In the genomic region with DNA sequence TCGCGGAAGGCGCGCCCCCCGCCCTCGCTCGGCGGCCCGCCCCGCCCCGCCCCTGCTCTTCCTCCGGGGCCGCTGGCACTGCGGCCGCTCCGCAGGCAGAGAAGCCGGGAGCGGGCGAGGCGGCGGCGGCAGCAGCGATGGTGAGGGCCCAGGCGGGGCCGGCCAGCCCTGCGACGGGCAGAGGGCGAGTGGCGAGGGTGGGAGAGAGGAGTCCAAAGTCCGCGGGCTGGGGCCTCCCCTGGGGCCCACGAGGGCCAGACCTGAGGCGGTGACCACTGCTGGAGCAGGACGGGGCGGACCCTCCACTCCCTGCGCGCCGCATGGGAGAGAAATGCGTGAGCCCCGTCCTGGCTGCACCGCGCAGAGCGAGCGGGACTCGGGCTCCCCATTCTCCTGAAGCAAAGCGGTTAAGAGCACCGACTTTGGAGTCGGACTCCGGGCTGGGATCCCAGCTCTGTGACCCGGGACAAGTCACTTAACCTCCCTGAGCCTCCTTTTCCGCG, we compare ENCODE assay signal across 9 cellular contexts. TPM values are rescaled to one million over a fixed set of nuclear protein-coding genes. Genes with fewer than 3 reads are reported as not detected.
DNase-seq lines count a peak whose midpoint lies in the region; TF ChIP-seq lines count a peak whose summit lies in the region.
"Had no signal": no experiment of that assay in that cellular context is flagged by ENCODE, and none has a peak within 500 bp of the region (broad histone marks: within the 10 kb centered on the region; RNA-seq: fewer than 3 reads in every experiment).

TSS of gene VAMP5 (plus strand) at position 78 of the 503 bp plus-strand sequence. CDS start at position 138, 60 bp downstream.

- H3K9me3 ChIP-seq in right atrium auricular region (no peaks in the 10 kb centered on the region), sigmoid colon (no peaks in the 10 kb centered on the region)

- peaks cover 22% of the 10 kb centered on the region for H3K36me3 Mint-ChIP-seq in activated CD4-positive, alpha-beta T cell treated with anti-CD3 and anti-CD28 coated beads, Interleukin-2, amount 10 ng/mL, durations not matched to agents 24 days and 14 days (ENCODE audit: low read depth)
- H3K36me3 Mint-ChIP-seq in activated naive CD8-positive, alpha-beta T cell treated with anti-CD3 and anti-CD28 coated beads for 36 hours, result peaks cover 18% of the 10 kb centered on the region

- no peak for TF ChIP-seq POLR2A in sigmoid colon (IDR thresholded peaks at IDR 0.05)

- TF ChIP-seq EP300 in sigmoid colon (IDR thresholded peaks at IDR 0.05), result no peak

- TF ChIP-seq CTCF in HL-60 (IDR thresholded peaks at IDR 0.05; ENCODE audit: insufficient read depth, low read length) (no peak), right atrium auricular region (IDR thresholded peaks at IDR 0.05) (no peak), sigmoid colon (IDR thresholded peaks at IDR 0.05) (no peak), GM10266 (IDR thresholded peaks at IDR 0.05; ENCODE audit: control insufficient read depth, insufficient read depth, low read depth, missing control alignments) (no peak)

- H3K27ac ChIP-seq in HL-60 (replicated peaks), result peak within 1 kb of the TSS; percentile 63
- H3K27ac ChIP-seq in right atrium auricular region, result peak within 1 kb of the TSS; percentile 90 to 98
- H3K27ac ChIP-seq in sigmoid colon, result peak within 1 kb of the TSS; percentile 87 to 90 (median 88)
- H3K27ac ChIP-seq: C4-2B had no signal

- peaks cover 4 to 63% of the 10 kb centered on the region in 2 donors for H3K4me1 ChIP-seq in right atrium auricular region
- peaks cover 0 to 44% (median 34%) of the 10 kb centered on the region in 4 donors for H3K4me1 ChIP-seq in sigmoid colon

- DNase-seq in activated CD4-positive, alpha-beta T cell treated with anti-CD3 and anti-CD28 coated beads, Interleukin-2, amount 10 ng/mL, durations not matched to agents 24 days and 14 days, result peak; percentile 73
- DNase-seq in activated CD4-positive, alpha-beta T cell treated with anti-CD3 and anti-CD28 coated beads, Interleukin-2, amount 50 U/mL, for 1 hour, result no peak
- DNase-seq in HL-60 (ENCODE audit: low read depth in 1 of 2, low spot score in 1 of 2) (no peak), right atrium auricular region (ENCODE audit: low spot score) (no peak), sigmoid colon (peak; percentile 75), COR-L47 (lab: John Stamatoyannopoulos, UW) (no peak), GM10266 (ENCODE audit: extremely low spot score) (no peak)
- peak; percentile 54 for DNase-seq in activated naive CD8-positive, alpha-beta T cell treated with anti-CD3 and anti-CD28 coated beads for 36 hours

- H3K27me3 ChIP-seq in HL-60 (ENCODE audit: insufficient read depth, poor library complexity, severe bottlenecking) (no peaks in the 10 kb centered on the region), right atrium auricular region (no peaks in the 10 kb centered on the region), sigmoid colon (no peaks in the 10 kb centered on the region)

- peak within 1 kb of the TSS; percentile 93 for H3K4me3 Mint-ChIP-seq in activated CD4-positive, alpha-beta T cell treated with anti-CD3 and anti-CD28 coated beads, Interleukin-2, amount 10 ng/mL, durations not matched to agents 24 days and 14 days
- H3K4me3 Mint-ChIP-seq in activated naive CD8-positive, alpha-beta T cell treated with anti-CD3 and anti-CD28 coated beads for 36 hours, result peak within 1 kb of the TSS; percentile 82

- H3K9me3 Mint-ChIP-seq in activated CD4-positive, alpha-beta T cell treated with anti-CD3 and anti-CD28 coated beads, Interleukin-2, amount 10 ng/mL, durations not matched to agents 24 days and 14 days, result no peaks in the 10 kb centered on the region
- H3K9me3 Mint-ChIP-seq in activated naive CD8-positive, alpha-beta T cell treated with anti-CD3 and anti-CD28 coated beads for 36 hours, result no peaks in the 10 kb centered on the region

- intact Hi-C loops in activated CD4-positive, alpha-beta T cell treated with anti-CD3 and anti-CD28 coated beads, Interleukin-2, amount 10 ng/mL, durations not matched to agents 24 days and 14 days (cut with micrococcal nuclease), result no loop called here
- intact Hi-C loops in sigmoid colon (cut with DNase I), result no loop called here

- H3K4me3 ChIP-seq in HL-60 (replicated peaks; ENCODE audit: insufficient read depth, low read length) (no peak within 1 kb of the TSS), right atrium auricular region (peak within 1 kb of the TSS; percentile 63 to 68), sigmoid colon (peak within 1 kb of the TSS; percentile 57 to 79 (median 71))

- no peaks in the 10 kb centered on the region for H3K27me3 Mint-ChIP-seq in activated CD4-positive, alpha-beta T cell treated with anti-CD3 and anti-CD28 coated beads, Interleukin-2, amount 10 ng/mL, durations not matched to agents 24 days and 14 days
- H3K27me3 Mint-ChIP-seq in activated naive CD8-positive, alpha-beta T cell treated with anti-CD3 and anti-CD28 coated beads for 36 hours, result no peaks in the 10 kb centered on the region

- WGBS in sigmoid colon, 2 donors, result 13 to 34% methylated on average over 52 of the region's 52 CpGs

- H3K36me3 ChIP-seq in right atrium auricular region (no peaks in the 10 kb centered on the region), sigmoid colon (no peaks in the 10 kb centered on the region)

- H3K27ac Mint-ChIP-seq in activated CD4-positive, alpha-beta T cell treated with anti-CD3 and anti-CD28 coated beads, Interleukin-2, amount 10 ng/mL, durations not matched to agents 24 days and 14 days, result peak within 1 kb of the TSS; percentile 95
- H3K27ac Mint-ChIP-seq in activated naive CD8-positive, alpha-beta T cell treated with anti-CD3 and anti-CD28 coated beads for 36 hours, result peak within 1 kb of the TSS; percentile 91

- peaks cover 51% of the 10 kb centered on the region for H3K4me1 Mint-ChIP-seq in activated CD4-positive, alpha-beta T cell treated with anti-CD3 and anti-CD28 coated beads, Interleukin-2, amount 10 ng/mL, durations not matched to agents 24 days and 14 days
- H3K4me1 Mint-ChIP-seq in activated naive CD8-positive, alpha-beta T cell treated with anti-CD3 and anti-CD28 coated beads for 36 hours, result peaks cover 51% of the 10 kb centered on the region

RNA-seq across cellular contexts. Expression of gene VAMP5, which starts in this region (rescaled TPM):
- 33.1 and 37.9 TPM in 2 replicates for total RNA-seq in activated CD4-positive, alpha-beta T cell treated with anti-CD3 and anti-CD28 coated beads, Interleukin-2, amount 10 ng/mL, durations not matched to agents 24 days and 14 days
- 10 to 100 TPM; 27.9 to 29.3 TPM for total RNA-seq in activated naive CD8-positive, alpha-beta T cell treated with anti-CD3 and anti-CD28 coated beads for 36 hours
- total RNA-seq in right atrium auricular region (10 to 100 TPM; 37.2 to 61.7 TPM), sigmoid colon (10 to 100 TPM; 51.2 to 97.5 (median 69.6) TPM)
- 10 to 100 TPM; 51.8 to 93.7 (median 68.0) TPM for polyA plus RNA-seq in sigmoid colon

Comparison
In these comparisons a context has a peak if more than half of its experiments do, and no peak if none do; other contexts are left out.
1. DNase-seq: peak in activated CD4-positive, alpha-beta T cell treated with anti-CD3 and anti-CD28 coated beads, Interleukin-2, amount 10 ng/mL, durations not matched to agents 24 days and 14 days (single experiment), activated naive CD8-positive, alpha-beta T cell treated with anti-CD3 and anti-CD28 coated beads for 36 hours (single experiment) and sigmoid colon (single experiment); none in activated CD4-positive, alpha-beta T cell treated with anti-CD3 and anti-CD28 coated beads, Interleukin-2, amount 50 U/mL, for 1 hour (single experiment), HL-60 (0 of 2), right atrium auricular region (single experiment), COR-L47 (single experiment) and GM10266 (single experiment).
2. Peak in every context shown above with its lines, with median percentiles within 50 percentile points of each other: H3K27ac ChIP-seq.